ENCODE assay signal across 8 cellular contexts in genomic region chrX:12949205-12949926, GRCh38. TPM values are rescaled to one million over a fixed set of nuclear protein-coding genes. Genes with fewer than 3 reads are reported as not detected.
A peak's percentile ranks its signal among the peaks of the same experiment; 100 is the strongest.
DNase-seq lines count a peak whose midpoint lies in the region; ATAC-seq, FAIRE-seq and TF ChIP-seq lines count a peak whose summit lies in the region.

No MANE protein-coding gene starts in this region.

- TF ChIP-seq RAD21 in GM12878 (IDR thresholded peaks at IDR 0.05; ENCODE audit: insufficient read depth, low read depth, low read length), result no peak

- CTCF ChIA-PET in A673 (lab: Charles Lee) (interaction anchor here (0.6 to 1.1 kb wide), 3 partner anchors 27 to 539 kb away, joined by 3 to 4 read pairs (median 3); no protein-coding TSS in a partner anchor), GM12878 (lab: Yijun Ruan, JAX) (interaction anchor here (0.6 to 7.7 kb wide), 21 partner anchors 22 to 541 kb away, joined by 3 to 312 read pairs (median 5); no protein-coding TSS in a partner anchor)

- POLR2A ChIA-PET in A673 (lab: Charles Lee; ENCODE audit: low non-redundant PET) (no interaction called here), GM12878 (lab: Charles Lee) (interaction anchor here (0.6 to 7.2 kb wide), 20 partner anchors 9 to 307 kb away, joined by 3 to 63 read pairs (median 6); partner anchors contain the start of gene TMSB4X)

- ATAC-seq in GM12878, result peak; percentile 3; the same call in 2 of the 3 replicates

- TF ChIP-seq CTCF in A673 (conservative IDR thresholded peaks at IDR 0.05; ENCODE audit: low read depth, low read length) (no peak), GM12878 (IDR thresholded peaks at IDR 0.05 in 2 of 3, conservative IDR thresholded peaks at IDR 0.05 in 1 of 3; ENCODE audit: control insufficient read depth in 2 of 3, extremely low read depth in 1 of 3, insufficient read depth in 1 of 3, low read depth in 3 of 3, low read length in 3 of 3) (no peak), testis (IDR thresholded peaks at IDR 0.05) (no peak)

- FAIRE-seq in GM12878 (lab: Jason Lieb, UNC), result no peak

- H3K79me2 ChIP-seq in GM12878 (ENCODE audit: control insufficient read depth, insufficient read depth, low read length), result peaks cover 33% of the 10 kb centered on the region

- TF ChIP-seq EP300 in GM12878 (IDR thresholded peaks at IDR 0.05; ENCODE audit: borderline replicate concordance in 1 of 2, control insufficient read depth in 1 of 2, low read depth in 2 of 2, low read length in 2 of 2), result no peak

- 0% methylated on average over 5 of the region's 5 CpGs for WGBS in GM12878 (ENCODE audit: insufficient coverage, insufficient replicate concordance, low lambda C conversion rate, missing lambda C conversion rate)
- WGBS in testis, 2 donors, result 55 to 61% methylated on average over 5 of the region's 5 CpGs

- H3K9ac ChIP-seq in GM12878 (ENCODE audit: control insufficient read depth, insufficient read depth, low read length), result peak overlapping the region; percentile 68
- H3K9ac ChIP-seq in muscle layer of colon (ENCODE audit: low read length), result no peak overlapping the region

- H3K36me3 ChIP-seq in A673 (ENCODE audit: insufficient read depth, low read length, poor library complexity, severe bottlenecking) (no peaks in the 10 kb centered on the region), GM12878 (ENCODE audit: control insufficient read depth in 2 of 2, insufficient read depth in 2 of 2, low read length in 1 of 2) (no peaks in the 10 kb centered on the region), muscle layer of colon (ENCODE audit: insufficient read depth, low read length) (no peaks in the 10 kb centered on the region), testis (ENCODE audit: low read depth, missing control alignments) (no peaks in the 10 kb centered on the region)

- TF ChIP-seq POLR2A in GM12878 (IDR thresholded peaks at IDR 0.05; ENCODE audit: low read depth, low read length) (no peak), testis (IDR thresholded peaks at IDR 0.05) (no peak)

- H2AFZ ChIP-seq in GM12878 (ENCODE audit: control insufficient read depth, low read depth, low read length), result no peak overlapping the region

- DNase-seq in A673 (ENCODE audit: low spot score) (no peak), HCEC 1CT (peak; percentile 9), GM12878 (ENCODE audit: low read depth, low spot score) (peak; percentile 45), ecto neural progenitor cell (ENCODE audit: low spot score) (no peak), NCI-H1930 (lab: John Stamatoyannopoulos, UW) (no peak), NCI-H146 treated with DMSO at 0.1 percent for 48 hours (lab: John Stamatoyannopoulos, UW; ENCODE audit: unreplicated experiment) (no peak), testis (no peak)

- in situ Hi-C loops in GM12878 (cut with MboI), result loop anchor here (5.0 kb wide), 2 partner anchors 53 to 528 kb away; no protein-coding TSS in a partner anchor

- H3K27ac ChIP-seq in A673 (ENCODE audit: low read depth, low read length, poor library complexity, severe bottlenecking) (peak overlapping the region; percentile 85), GM12878 (ENCODE audit: control insufficient read depth, insufficient read depth) (peak overlapping the region; percentile 97), muscle layer of colon (ENCODE audit: low read depth, low read length) (peak overlapping the region; percentile 54), testis (peak overlapping the region in 1 of 2 donors; percentile 50)

- H3K4me1 ChIP-seq in A673 (ENCODE audit: insufficient read depth, low read length, poor library complexity, severe bottlenecking) (peaks cover 37% of the 10 kb centered on the region), GM12878 (ENCODE audit: control insufficient read depth, insufficient read depth, low read length) (peaks cover 43% of the 10 kb centered on the region), muscle layer of colon (ENCODE audit: insufficient read depth, low read length) (peaks cover 8% of the 10 kb centered on the region), testis (peaks cover 6% of the 10 kb centered on the region)

- H3K4me2 ChIP-seq in GM12878 (ENCODE audit: control insufficient read depth, insufficient read depth), result peak overlapping the region; percentile 97

- H3K27me3 ChIP-seq in A673 (replicated peaks; ENCODE audit: insufficient read depth, low read depth, low read length, poor library complexity), result no peaks in the 10 kb centered on the region
- H3K27me3 ChIP-seq in GM12878 (replicated peaks in 1 of 2; ENCODE audit: control insufficient read depth in 2 of 2, insufficient read depth in 2 of 2, low read length in 1 of 2), result no peaks in the 10 kb centered on the region
- H3K27me3 ChIP-seq in muscle layer of colon (ENCODE audit: control insufficient read depth in 1 of 2, insufficient read depth in 2 of 2, low read length in 2 of 2), result no peaks in the 10 kb centered on the region
- no peaks in the 10 kb centered on the region for H3K27me3 ChIP-seq in testis

- RAD21 ChIA-PET in GM12878 (lab: Charles Lee; ENCODE audit: unreplicated experiment), result interaction anchor here (0.7 to 15.5 kb wide), 22 partner anchors 9 to 697 kb away, joined by 3 to 549 read pairs (median 8); partner anchors contain the start of genes FAM9C and TMSB4X

- BruUV-seq in A673 (replicated peaks; lab: Mats Ljungman, UMichigan) (TSS peak; percentile 69), GM12878 (replicated peaks; lab: Mats Ljungman, UMichigan) (TSS peak; percentile 99)

- SMC1A ChIA-PET in GM12878 (lab: Charles Lee; ENCODE audit: uncharacterized antibody, unreplicated experiment), result interaction anchor here (0.9 to 18.8 kb wide), 19 partner anchors 9 to 541 kb away, joined by 3 to 632 read pairs (median 8); partner anchors contain the start of gene TMSB4X

- no peaks in the 10 kb centered on the region for H4K20me1 ChIP-seq in GM12878 (ENCODE audit: control insufficient read depth, insufficient read depth)

- intact Hi-C loops in A673 (cut with micrococcal nuclease; ENCODE audit: unreplicated experiment) (loop anchor here (10.0 kb wide), 3 partner anchors 395 to 1075 kb away; partner anchors contain the start of gene GEMIN8), GM12878 (cut with micrococcal nuclease; ENCODE audit: unreplicated experiment) (loop anchor here (5.0 to 10.0 kb wide), 3 partner anchors 137 to 715 kb away; no protein-coding TSS in a partner anchor), testis (cut with DNase I; ENCODE audit: low total_unique reads) (no loop called here)

- H3K4me3 ChIP-seq in A673 (ENCODE audit: low read depth, low read length, poor library complexity, severe bottlenecking) (no peak overlapping the region), GM12878 (peak overlapping the region; percentile 19; the same call in 1 of the 2 replicates), muscle layer of colon (ENCODE audit: low read depth in 1 of 2, low read length in 2 of 2) (no peak overlapping the region), testis (no peak overlapping the region)

- H3K9me3 ChIP-seq in A673 (ENCODE audit: low read depth, low read length, poor library complexity, severe bottlenecking), result no peaks in the 10 kb centered on the region
- no peaks in the 10 kb centered on the region for H3K9me3 ChIP-seq in GM12878 (replicated peaks; ENCODE audit: control insufficient read depth, insufficient read depth, low read length)
- no peaks in the 10 kb centered on the region for H3K9me3 ChIP-seq in muscle layer of colon (ENCODE audit: low read length)
- no peaks in the 10 kb centered on the region for H3K9me3 ChIP-seq in testis

TF ChIP-seq in GM12878, 131 proteins besides CTCF, POLR2A, EP300 and RAD21 (continues in another document):
- 0 out of 2 replicates have a peak, but pooled peaks have one; percentile 62 for TF ChIP-seq STAT3 (IDR thresholded peaks at IDR 0.05; ENCODE audit: low read depth, low read length)
- TF ChIP-seq ZNF207 (IDR thresholded peaks at IDR 0.05; ENCODE audit: borderline replicate concordance), result no peak

RNA-seq across cellular contexts. Expression of gene TMSB4X, which starts 25.5 kb away (rescaled TPM):
- 975 and 1,093 TPM in 2 replicates for total RNA-seq in A673 (2021)
- total RNA-seq in GM12878 (2013; cell fraction: nucleolus; rRNA removed), result 726 and 815 TPM in 2 replicates
- total RNA-seq in GM12878 (2014; rRNA removed), result 20,095 and 20,513 TPM in 2 replicates
- total RNA-seq in GM12878 (2014; rRNA removed; fragmentation: Illumina TruSeq; extraction: Trizol), result 14,081 and 14,526 TPM in 2 replicates
- 15,676 and 15,778 TPM in 2 replicates for total RNA-seq in GM12878 (2021)
- 20,663 TPM for polyA plus RNA-seq in GM12878 (2011; ENCODE audit: low read depth)
- 13,924 and 13,999 TPM in 2 replicates for polyA plus RNA-seq in GM12878 (2011; rRNA removed)
- polyA plus RNA-seq in GM12878 (2011; cell fraction: cytosol; rRNA removed), result 6,321 and 8,073 TPM in 2 replicates
- polyA plus RNA-seq in GM12878 (2011; cell fraction: nucleus; rRNA removed), result 2,770 and 4,943 TPM in 2 replicates
- 18,326 and 24,333 TPM in 2 replicates for polyA plus RNA-seq in GM12878 (2012)
- 22,521 and 25,739 TPM in 2 replicates for polyA plus RNA-seq in GM12878 (2014; fragmentation: Illumina TruSeq; extraction: Trizol)
- over 10,000 TPM; 32,576 to 35,408 TPM for polyA plus RNA-seq in GM12878 (2014; fragmentation: Nextera tagmentation; extraction: Ambion mirVana)
- 21,672 and 21,926 TPM in 2 replicates for polyA plus RNA-seq in GM12878 (2014; rRNA removed)
- polyA plus RNA-seq in GM12878 (2016; fragmentation: Nextera tagmentation; extraction: Ambion mirVana), result over 10,000 TPM; 35,271 to 37,234 TPM
- 5,151 and 6,646 TPM in 2 replicates for polyA minus RNA-seq in GM12878 (2011; rRNA and poly(A)+ RNA removed)
- polyA minus RNA-seq in GM12878 (2011; cell fraction: cytosol; rRNA and poly(A)+ RNA removed), result 2,250 and 2,391 TPM in 2 replicates
- polyA minus RNA-seq in GM12878 (2011; cell fraction: nucleus; rRNA and poly(A)+ RNA removed), result 1,575 and 1,669 TPM in 2 replicates
- total RNA-seq in testis, result 100 to 1,000 TPM; 384 to 669 TPM
- 1,448 TPM for polyA plus RNA-seq in testis (ENCODE audit: insufficient read depth, low read depth, low replicate concordance)

RNA-seq across cellular contexts. Expression of gene TLR8, which starts 42.9 kb away (rescaled TPM):
- not detected in 2 replicates for total RNA-seq in A673 (2021)
- total RNA-seq in GM12878 (2013; cell fraction: nucleolus; rRNA removed), result 0.15 TPM in 1 of 2 replicates, not detected in the other
- not detected in 2 replicates for total RNA-seq in GM12878 (2014; rRNA removed)
- total RNA-seq in GM12878 (2014; rRNA removed; fragmentation: Illumina TruSeq; extraction: Trizol), result not detected in 2 replicates
- not detected in 2 replicates for total RNA-seq in GM12878 (2021)
- polyA plus RNA-seq in GM12878 (2011; ENCODE audit: low read depth), result not detected
- polyA plus RNA-seq in GM12878 (2011; rRNA removed), result 0.04 TPM in 1 of 2 replicates, not detected in the other
- not detected in 2 replicates for polyA plus RNA-seq in GM12878 (2011; cell fraction: cytosol; rRNA removed)
- 0.03 TPM in 2 replicates for polyA plus RNA-seq in GM12878 (2011; cell fraction: nucleus; rRNA removed)
- not detected in 2 replicates for polyA plus RNA-seq in GM12878 (2012)
- polyA plus RNA-seq in GM12878 (2014; fragmentation: Illumina TruSeq; extraction: Trizol), result not detected in 2 replicates
- not detected for polyA plus RNA-seq in GM12878 (2014; fragmentation: Nextera tagmentation; extraction: Ambion mirVana)
- polyA plus RNA-seq in GM12878 (2014; rRNA removed), result 0.03 TPM in 1 of 2 replicates, not detected in the other
- not detected for polyA plus RNA-seq in GM12878 (2016; fragmentation: Nextera tagmentation; extraction: Ambion mirVana)
- polyA minus RNA-seq in GM12878 (2011; rRNA and poly(A)+ RNA removed), result not detected in 2 replicates
- not detected in 2 replicates for polyA minus RNA-seq in GM12878 (2011; cell fraction: cytosol; rRNA and poly(A)+ RNA removed)
- not detected in 2 replicates for polyA minus RNA-seq in GM12878 (2011; cell fraction: nucleus; rRNA and poly(A)+ RNA removed)
- total RNA-seq in testis, result under 1 TPM; 0.08 to 0.50 TPM
- polyA plus RNA-seq in testis (ENCODE audit: insufficient read depth, low read depth, low replicate concordance), result 1.3 TPM

Comparison
In these comparisons a context has a peak if more than half of its experiments do, and no peak if none do; other contexts are left out.
1. DNase-seq: peak in HCEC 1CT (single experiment) and GM12878 (single experiment); none in A673 (single experiment), ecto neural progenitor cell (single experiment), NCI-H1930 (0 of 2), NCI-H146 treated with DMSO at 0.1 percent for 48 hours (single experiment) and testis (single experiment).